ENCODE assay signal across 8 cellular contexts in genomic region chr9:33158555-33159057, GRCh38. TPM values are rescaled to one million over a fixed set of nuclear protein-coding genes. Genes with fewer than 3 reads are reported as not detected.
DNase-seq lines count a peak whose midpoint lies in the region; ATAC-seq lines count a peak whose summit lies in the region.

No MANE protein-coding gene starts in this region.

- H3K4me1 Mint-ChIP-seq in central memory CD8-positive, alpha-beta T cell, result peaks cover 85% of the 10 kb centered on the region

- H3K27ac Mint-ChIP-seq in central memory CD8-positive, alpha-beta T cell (ENCODE audit: low read depth), result peak overlapping the region; percentile 93

- peak; percentile 4 for ATAC-seq in HG03378 (IDR thresholded peaks at IDR 0.05; ENCODE audit: unreplicated experiment)
- ATAC-seq in central memory CD8-positive, alpha-beta T cell (replicated peaks; ENCODE audit: extremely low read depth, poor library complexity, severe bottlenecking), result peak; percentile 7

- H3K4me3 ChIP-seq in GM08714 (ENCODE audit: low read length), result peak overlapping the region; percentile 48; the same call in 1 of the 2 replicates

- peak overlapping the region; percentile 85 for H3K4me3 Mint-ChIP-seq in central memory CD8-positive, alpha-beta T cell

- H3K27me3 Mint-ChIP-seq in central memory CD8-positive, alpha-beta T cell, result no peaks in the 10 kb centered on the region

- H3K36me3 Mint-ChIP-seq in central memory CD8-positive, alpha-beta T cell (ENCODE audit: insufficient read depth), result peaks cover 34% of the 10 kb centered on the region

- intact Hi-C loops in posterior vena cava (cut with DNase I), result loop anchor here in 1 of 2 donors (10.0 kb wide), 1 partner anchor 46 kb away; no protein-coding TSS in a partner anchor

- no peaks in the 10 kb centered on the region for H3K9me3 Mint-ChIP-seq in central memory CD8-positive, alpha-beta T cell

- DNase-seq in central memory CD8-positive, alpha-beta T cell (ENCODE audit: low spot score in 2 of 2), result no peak
- DNase-seq in posterior vena cava (ENCODE audit: low spot score) (peak; percentile 45), HuH-7.5 (ENCODE audit: low spot score) (no peak), NCI-H1092 treated with DMSO at 0.1 percent for 48 hours (lab: John Stamatoyannopoulos, UW) (no peak), anterior cingulate cortex (lab: John Stamatoyannopoulos, UW) (no peak), NCI-H187 (lab: John Stamatoyannopoulos, UW) (no peak)

RNA-seq across cellular contexts. Expression of gene B4GALT1, which starts 8.5 kb away (rescaled TPM):
- 100 to 1,000 TPM in 1 of 2 donors, 10 to 100 TPM in 1; 76.8 to 107 TPM for total RNA-seq in posterior vena cava
